8 cellular contexts compared by ENCODE assay signal in genomic region chr6:26033132-26033941, GRCh38. TPM values are rescaled to one million over a fixed set of nuclear protein-coding genes. Genes with fewer than 3 reads are reported as not detected.
DNase-seq lines count a peak whose midpoint lies in the region; ATAC-seq and TF ChIP-seq lines count a peak whose summit lies in the region.

No MANE protein-coding gene starts in this region.

- intact Hi-C loops in esophagus muscularis mucosa (cut with DNase I) = loop anchor here (5.0 kb wide), 1 partner anchor 124 kb away; a partner anchor contains a TSS

- H3K4me1 ChIP-seq in HUES64 (ENCODE audit: insufficient read depth, low read length) = peaks cover 38% of the 10 kb centered on the region
- H3K4me1 ChIP-seq in OCI-LY3 (ENCODE audit: low read length) = no peaks in the 10 kb centered on the region; the same call in 1 of the 2 replicates
- peaks cover 11 to 29% (median 28%) of the 10 kb centered on the region in 4 donors for H3K4me1 ChIP-seq in esophagus muscularis mucosa
- peaks cover 5 to 7% of the 10 kb centered on the region in 2 donors for H3K4me1 ChIP-seq in muscle layer of duodenum (ENCODE audit: control insufficient read depth in 1 of 2, insufficient read depth in 2 of 2, low read length in 2 of 2)
- peaks cover 0 to 26% (median 2%) of the 10 kb centered on the region in 4 donors for H3K4me1 ChIP-seq in tibial nerve

- peak overlapping the region; percentile 98 for H3K27ac Mint-ChIP-seq in activated T-cell treated with anti-CD3 and anti-CD28 coated beads, Interleukin-2, amount 50 U/mL, for 72 hours

- H3K4me3 Mint-ChIP-seq in activated T-cell treated with anti-CD3 and anti-CD28 coated beads, Interleukin-2, amount 50 U/mL, for 72 hours = peak overlapping the region; percentile 91 to 99

- ATAC-seq in GM21619 (IDR thresholded peaks at IDR 0.05; ENCODE audit: unreplicated experiment) = peak; percentile 56
- ATAC-seq in activated T-cell treated with anti-CD3 and anti-CD28 coated beads, Interleukin-2, amount 50 U/mL, for 72 hours (replicated peaks in 1 of 2) = peak; percentile 60 to 66

- whole genome bisulfite sequencing in HUES64 = under 1% methylated on average over 46 of the region's 46 CpGs
- under 1% methylated on average over 32 of the region's 46 CpGs for WGBS in esophagus muscularis mucosa
- WGBS in tibial nerve, 2 donors = 0 to 2% methylated on average over 16 to 44 of the region's 46 CpGs

- H2AFZ ChIP-seq in OCI-LY3 (ENCODE audit: low read depth, low read length) = 0 out of 2 replicates have a peak overlapping the region, but pooled peaks have one; percentile 3

- H4K20me1 ChIP-seq in OCI-LY3 (ENCODE audit: insufficient read depth, low read length) = no peaks in the 10 kb centered on the region

- H3K36me3 ChIP-seq in HUES64 (ENCODE audit: insufficient read depth, low read length) (no peaks in the 10 kb centered on the region), OCI-LY3 (replicated peaks; ENCODE audit: low read depth, low read length) (no peaks in the 10 kb centered on the region), esophagus muscularis mucosa (no peaks in the 10 kb centered on the region), muscle layer of duodenum (ENCODE audit: control insufficient read depth in 1 of 2, insufficient read depth in 2 of 2, low read length in 2 of 2) (no peaks in the 10 kb centered on the region), tibial nerve (no peaks in the 10 kb centered on the region)

- no peaks in the 10 kb centered on the region for H3K79me2 ChIP-seq in OCI-LY3 (ENCODE audit: low read length)

- peak overlapping the region; percentile 64 for H3K4me2 ChIP-seq in OCI-LY3 (ENCODE audit: low read length)

- H3K9me3 Mint-ChIP-seq in activated T-cell treated with anti-CD3 and anti-CD28 coated beads, Interleukin-2, amount 50 U/mL, for 72 hours = no peaks in the 10 kb centered on the region

- TF ChIP-seq CTCF in OCI-LY3 (IDR thresholded peaks at IDR 0.05; ENCODE audit: low read depth, low read length) (no peak), esophagus muscularis mucosa (IDR thresholded peaks at IDR 0.05) (no peak), tibial nerve (IDR thresholded peaks at IDR 0.05) (no peak)

- H3K27me3 ChIP-seq in HUES64 (ENCODE audit: insufficient read depth, low read length) (no peaks in the 10 kb centered on the region), OCI-LY3 (ENCODE audit: low read depth, low read length) (no peaks in the 10 kb centered on the region), esophagus muscularis mucosa (no peaks in the 10 kb centered on the region), muscle layer of duodenum (ENCODE audit: low read depth, low read length) (no peaks in the 10 kb centered on the region), tibial nerve (no peaks in the 10 kb centered on the region)

- DNase-seq in EH (ENCODE audit: low read depth) (peak; percentile 98), esophagus muscularis mucosa (ENCODE audit: extremely low spot score) (no peak), tibial nerve (ENCODE audit: low spot score in 2 of 2) (peak in 1 of 2 donors; percentile 69)
- peak; percentile 84 to 90 for DNase-seq in activated T-cell treated with anti-CD3 and anti-CD28 coated beads, Interleukin-2, amount 50 U/mL, for 72 hours

- H3K36me3 Mint-ChIP-seq in activated T-cell treated with anti-CD3 and anti-CD28 coated beads, Interleukin-2, amount 50 U/mL, for 72 hours (ENCODE audit: insufficient read depth in 2 of 2) = no peaks in the 10 kb centered on the region

- H3K9ac ChIP-seq in HUES64 (ENCODE audit: low read depth, low read length) = peak overlapping the region; percentile 98
- peak overlapping the region; percentile 72 for H3K9ac ChIP-seq in OCI-LY3 (ENCODE audit: low read length)

- H3K4me3 ChIP-seq in HUES64 (ENCODE audit: low read length) (peak overlapping the region; percentile 86), OCI-LY3 (ENCODE audit: low read length) (peak overlapping the region; percentile 69), esophagus muscularis mucosa (peak overlapping the region; percentile 58 to 69 (median 64)), muscle layer of duodenum (ENCODE audit: low read depth in 1 of 2, low read length in 2 of 2) (peak overlapping the region; percentile 67 to 85), tibial nerve (peak overlapping the region; percentile 33 to 68 (median 55))

- H3K9me3 ChIP-seq in HUES64 (ENCODE audit: insufficient read depth, low read depth, low read length) (no peaks in the 10 kb centered on the region), OCI-LY3 (ENCODE audit: insufficient read depth, low read length) (peaks cover 21% of the 10 kb centered on the region; the same call in 1 of the 2 replicates), esophagus muscularis mucosa (no peaks in the 10 kb centered on the region), muscle layer of duodenum (ENCODE audit: control insufficient read depth in 1 of 2, low read length in 2 of 2) (no peaks in the 10 kb centered on the region), tibial nerve (no peaks in the 10 kb centered on the region)

- no peaks in the 10 kb centered on the region for H3K27me3 Mint-ChIP-seq in activated T-cell treated with anti-CD3 and anti-CD28 coated beads, Interleukin-2, amount 50 U/mL, for 72 hours (ENCODE audit: low read depth)

- TF ChIP-seq POLR2A in esophagus muscularis mucosa (IDR thresholded peaks at IDR 0.05; ENCODE audit: low read depth) (peak; percentile 74), tibial nerve (IDR thresholded peaks at IDR 0.05) (peak; percentile 57 to 75)

- peaks cover 56% of the 10 kb centered on the region for H3K4me1 Mint-ChIP-seq in activated T-cell treated with anti-CD3 and anti-CD28 coated beads, Interleukin-2, amount 50 U/mL, for 72 hours (ENCODE audit: low read depth)

- H3K27ac ChIP-seq in HUES64 (ENCODE audit: low read depth, low read length) = peak overlapping the region; percentile 96
- H3K27ac ChIP-seq in OCI-LY3 (ENCODE audit: low read length) = peak overlapping the region; percentile 95
- H3K27ac ChIP-seq in esophagus muscularis mucosa (replicated peaks in 1 of 4) = peak overlapping the region; percentile 86 to 96 (median 91)
- peak overlapping the region; percentile 91 for H3K27ac ChIP-seq in muscle layer of duodenum (ENCODE audit: low read length)
- peak overlapping the region; percentile 30 to 96 (median 84) for H3K27ac ChIP-seq in tibial nerve

- no peak for TF ChIP-seq EP300 in esophagus muscularis mucosa (IDR thresholded peaks at IDR 0.05)
- peak in 1 of 2 donors; percentile 97 for TF ChIP-seq EP300 in tibial nerve (IDR thresholded peaks at IDR 0.05)

RNA-seq across cellular contexts. Expression of gene HFE, which starts 53.9 kb away (rescaled TPM):
- 0.35 TPM for polyA plus RNA-seq in HUES64 (2013, experiment 1 of 2)
- polyA plus RNA-seq in HUES64 (2013, experiment 2 of 2) = 1.0 TPM
- 1 to 10 TPM; 1.3 to 1.9 TPM for total RNA-seq in activated T-cell treated with anti-CD3 and anti-CD28 coated beads, Interleukin-2, amount 50 U/mL, for 72 hours
- total RNA-seq in esophagus muscularis mucosa = 1 to 10 TPM; 3.0 to 9.9 (median 6.5) TPM
- 10 to 100 TPM in 2 of 4 donors, 1 to 10 TPM in 2; 5.9 to 11.0 (median 9.0) TPM for total RNA-seq in tibial nerve
